11 cellular contexts compared by ENCODE assay signal in genomic region chr5:131548190-131548589, GRCh38.
DNase-seq lines count a peak whose midpoint lies in the region; ATAC-seq and TF ChIP-seq lines count a peak whose summit lies in the region.
"Had no signal": no experiment of that assay in that cellular context is flagged by ENCODE, and none has a peak within 500 bp of the region (broad histone marks: within the 10 kb centered on the region; RNA-seq: fewer than 3 reads in every experiment).

No MANE protein-coding gene starts in this region.

- H3K18ac ChIP-seq in neuronal stem cell (ENCODE audit: low read length): no peak overlapping the region

- H2BK12ac ChIP-seq in neuronal stem cell (ENCODE audit: low read length): no peak overlapping the region

- H3K27me3 Mint-ChIP-seq in activated T-cell treated with anti-CD3 and anti-CD28 coated beads, Interleukin-2, amount 50 U/mL, for 24 hours: no peaks in the 10 kb centered on the region
- H3K27me3 Mint-ChIP-seq in stimulated activated naive CD8-positive, alpha-beta T cell treated with anti-CD3 and anti-CD28 coated beads, Interleukin-15, Interleukin-2, amounts not matched to agents 100 ng/mL and 50 ng/mL, for 24 hours: no peaks in the 10 kb centered on the region
- no peaks in the 10 kb centered on the region for H3K27me3 Mint-ChIP-seq in GM23338 (ENCODE audit: insufficient read depth, low read depth, poor library complexity)

- no peak overlapping the region for H4K91ac ChIP-seq in neuronal stem cell (ENCODE audit: low read depth, low read length, poor library complexity)

- H3K27ac Mint-ChIP-seq in activated T-cell treated with anti-CD3 and anti-CD28 coated beads, Interleukin-2, amount 50 U/mL, for 24 hours: peak overlapping the region; percentile 95
- H3K27ac Mint-ChIP-seq in stimulated activated naive CD8-positive, alpha-beta T cell treated with anti-CD3 and anti-CD28 coated beads, Interleukin-15, Interleukin-2, amounts not matched to agents 100 ng/mL and 50 ng/mL, for 24 hours: peak overlapping the region; percentile 86
- no peak overlapping the region for H3K27ac Mint-ChIP-seq in GM23338

- H3K4me1 Mint-ChIP-seq in activated T-cell treated with anti-CD3 and anti-CD28 coated beads, Interleukin-2, amount 50 U/mL, for 24 hours (ENCODE audit: low read depth): peaks cover 82% of the 10 kb centered on the region
- H3K4me1 Mint-ChIP-seq in stimulated activated naive CD8-positive, alpha-beta T cell treated with anti-CD3 and anti-CD28 coated beads, Interleukin-15, Interleukin-2, amounts not matched to agents 100 ng/mL and 50 ng/mL, for 24 hours (ENCODE audit: low read depth): peaks cover 81% of the 10 kb centered on the region
- H3K4me1 Mint-ChIP-seq in GM23338: no peaks in the 10 kb centered on the region

- H2AFZ ChIP-seq in neuronal stem cell (ENCODE audit: low read length) (no peak overlapping the region), GM23338 (no peak overlapping the region)

- peaks cover 0 to 24% of the 10 kb centered on the region in 2 donors for H3K36me3 ChIP-seq in neuronal stem cell (replicated peaks in 1 of 2; ENCODE audit: control insufficient read depth in 2 of 2, insufficient read depth in 2 of 2, low read length in 2 of 2)
- no peaks in the 10 kb centered on the region for H3K36me3 ChIP-seq in GM23338 (ENCODE audit: insufficient read depth)

- no CpG with 5 or more reads among the region's 2 CpGs for WGBS in neuronal stem cell (ENCODE audit: extremely low coverage in 2 of 2, insufficient read length in 2 of 2, insufficient replicate concordance in 1 of 2), 2 donors

- no peaks in the 10 kb centered on the region; the same call in 1 of the 2 replicates for H3K79me2 ChIP-seq in GM23338 (replicated peaks; ENCODE audit: insufficient read depth)

- no peak overlapping the region for H3K23ac ChIP-seq in neuronal stem cell (ENCODE audit: low read depth, low read length, poor library complexity)

- H3K9me2 ChIP-seq in GM23338 (ENCODE audit: insufficient read depth): no peaks in the 10 kb centered on the region

- H3K36me3 Mint-ChIP-seq in activated T-cell treated with anti-CD3 and anti-CD28 coated beads, Interleukin-2, amount 50 U/mL, for 24 hours (ENCODE audit: low read depth): peaks cover 76% of the 10 kb centered on the region
- H3K36me3 Mint-ChIP-seq in stimulated activated naive CD8-positive, alpha-beta T cell treated with anti-CD3 and anti-CD28 coated beads, Interleukin-15, Interleukin-2, amounts not matched to agents 100 ng/mL and 50 ng/mL, for 24 hours (ENCODE audit: low read depth): peaks cover 55% of the 10 kb centered on the region
- H3K36me3 Mint-ChIP-seq in GM23338 (ENCODE audit: low read depth): no peaks in the 10 kb centered on the region

- H3K4me3 Mint-ChIP-seq in activated T-cell treated with anti-CD3 and anti-CD28 coated beads, Interleukin-2, amount 50 U/mL, for 24 hours: peak overlapping the region; percentile 77
- peak overlapping the region; percentile 78 for H3K4me3 Mint-ChIP-seq in stimulated activated naive CD8-positive, alpha-beta T cell treated with anti-CD3 and anti-CD28 coated beads, Interleukin-15, Interleukin-2, amounts not matched to agents 100 ng/mL and 50 ng/mL, for 24 hours
- no peak overlapping the region for H3K4me3 Mint-ChIP-seq in GM23338

- H4K8ac ChIP-seq in neuronal stem cell (ENCODE audit: low read depth, low read length): no peak overlapping the region

- no peaks in the 10 kb centered on the region for H3K79me1 ChIP-seq in neuronal stem cell (ENCODE audit: low read depth, low read length)

- H2AK5ac ChIP-seq in neuronal stem cell (ENCODE audit: low read depth, low read length): no peak overlapping the region

- H4K20me1 ChIP-seq in GM23338 (replicated peaks; ENCODE audit: insufficient read depth): no peaks in the 10 kb centered on the region

- no peak overlapping the region for H2BK120ac ChIP-seq in neuronal stem cell (ENCODE audit: low read depth, low read length)

- H3K14ac ChIP-seq in neuronal stem cell (ENCODE audit: low read length): no peak overlapping the region

- H3K27me3 ChIP-seq in neuronal stem cell (ENCODE audit: control insufficient read depth in 3 of 3, insufficient read depth in 3 of 3, low read depth in 1 of 3, low read length in 3 of 3) (no peaks in the 10 kb centered on the region), GM23338 (ENCODE audit: insufficient read depth) (no peaks in the 10 kb centered on the region)
- H3K27me3 ChIP-seq: tibial nerve had no signal

- TF ChIP-seq CTCF in choroid plexus epithelial cell (conservative IDR thresholded peaks at IDR 0.05; ENCODE audit: low read depth, low read length): no peak
- TF ChIP-seq CTCF in GM23338 (conservative IDR thresholded peaks at IDR 0.05; ENCODE audit: low read depth in 2 of 2): no peak

- ATAC-seq in GM23338: no peak

- H3K4me1 ChIP-seq in neuronal stem cell (ENCODE audit: control insufficient read depth in 2 of 2, insufficient read depth in 1 of 2, low read depth in 1 of 2, low read length in 2 of 2) (no peaks in the 10 kb centered on the region), GM23338 (ENCODE audit: insufficient read depth) (no peaks in the 10 kb centered on the region)
- H3K4me1 ChIP-seq: tibial nerve had no signal

- H3K9ac ChIP-seq in neuronal stem cell (ENCODE audit: low read depth, low read length, poor library complexity): no peak overlapping the region

- H3K27ac ChIP-seq in neuronal stem cell (replicated peaks; ENCODE audit: low read length): no peak overlapping the region
- H3K27ac ChIP-seq in GM23338 (ENCODE audit: low read depth): no peak overlapping the region

- H3K4me2 ChIP-seq in neuronal stem cell (ENCODE audit: insufficient read depth, low read length, poor library complexity, severe bottlenecking): no peak overlapping the region
- no peak overlapping the region for H3K4me2 ChIP-seq in GM23338

- DNase-seq in activated T-cell treated with anti-CD3 and anti-CD28 coated beads, Interleukin-2, amount 50 U/mL, for 24 hours: no peak
- no peak for DNase-seq in activated T-cell treated with anti-CD3 and anti-CD28 coated beads, Interleukin-2, amount 50 U/mL, for 48 hours
- DNase-seq in Kasumi-1 (lab: John Stamatoyannopoulos, UW): peak; percentile 83 to 86
- peak; percentile 47 for DNase-seq in choroid plexus epithelial cell (ENCODE audit: low read depth)
- DNase-seq in neuronal stem cell (ENCODE audit: low spot score): no peak
- no peak for DNase-seq in pons (ENCODE audit: low spot score)
- no peak for DNase-seq in GM23338 (ENCODE audit: low spot score)
- DNase-seq: MV-4-11, NCI-H345 had no signal

- H3K4ac ChIP-seq in neuronal stem cell (ENCODE audit: low read length): no peak overlapping the region

- H2BK15ac ChIP-seq in neuronal stem cell (ENCODE audit: low read length): no peak overlapping the region

- no peaks in the 10 kb centered on the region for H3F3A ChIP-seq in GM23338 (replicated peaks; ENCODE audit: low read depth)

- peaks cover 2% of the 10 kb centered on the region for H3K9me3 Mint-ChIP-seq in activated T-cell treated with anti-CD3 and anti-CD28 coated beads, Interleukin-2, amount 50 U/mL, for 24 hours
- peaks cover 3% of the 10 kb centered on the region for H3K9me3 Mint-ChIP-seq in stimulated activated naive CD8-positive, alpha-beta T cell treated with anti-CD3 and anti-CD28 coated beads, Interleukin-15, Interleukin-2, amounts not matched to agents 100 ng/mL and 50 ng/mL, for 24 hours
- no peaks in the 10 kb centered on the region for H3K9me3 Mint-ChIP-seq in GM23338

- H3K4me3 ChIP-seq in choroid plexus epithelial cell (ENCODE audit: low read depth, low read length) (no peak overlapping the region), neuronal stem cell (ENCODE audit: low read length in 2 of 2) (no peak overlapping the region), GM23338 (no peak overlapping the region)
- H3K4me3 ChIP-seq: tibial nerve had no signal

- H3K9me3 ChIP-seq in neuronal stem cell (replicated peaks in 1 of 2; ENCODE audit: control insufficient read depth in 2 of 2, insufficient read depth in 1 of 2, low read depth in 1 of 2, low read length in 2 of 2): no peaks in the 10 kb centered on the region
- H3K9me3 ChIP-seq: tibial nerve had no signal

- no peak overlapping the region for H2BK5ac ChIP-seq in neuronal stem cell (ENCODE audit: low read length)

TF ChIP-seq in GM23338, 12 proteins besides CTCF, POLR2A, EP300 and RAD21 (continues in another document):
- TF ChIP-seq NANOG (IDR thresholded peaks at IDR 0.05; ENCODE audit: borderline replicate concordance) (no peak), ZNF114 (CRISPR knock-in tag; IDR thresholded peaks at IDR 0.05) (no peak), JUNB (IDR thresholded peaks at IDR 0.05; ENCODE audit: unreplicated experiment) (no peak)

Comparison
In these comparisons a context has a peak if more than half of its experiments do, and no peak if none do; other contexts are left out.
1. DNase-seq: peak in Kasumi-1 (2 of 2) and choroid plexus epithelial cell (single experiment); none in activated T-cell treated with anti-CD3 and anti-CD28 coated beads, Interleukin-2, amount 50 U/mL, for 24 hours (single experiment), activated T-cell treated with anti-CD3 and anti-CD28 coated beads, Interleukin-2, amount 50 U/mL, for 48 hours (0 of 2), neuronal stem cell (single experiment), pons (single experiment) and GM23338 (single experiment).